In genomic region chr1:18363436-18363835, GRCh38 we compare ENCODE assay signal across 28 cellular contexts.
"Had no signal": no experiment of that assay in that cellular context is flagged by ENCODE, and none has a peak within 500 bp of the region (broad histone marks: within the 10 kb centered on the region; RNA-seq: fewer than 3 reads in every experiment).

No MANE protein-coding gene starts in this region.

- ATAC-seq: heart left ventricle; left colon; left lung; lower lobe of right lung; naive thymus-derived CD8-positive, alpha-beta T cell; pancreas; right cardiac atrium; sciatic nerve; stimulated activated naive B cell treated with anti-CD40 and anti-IgM and Interleukin-4, amounts not matched to agents 10 μg/mL and 1 μg/mL and 100 μg/mL, for 72 hours had no signal

- H3K9me3 Mint-ChIP-seq: immature natural killer cell; naive thymus-derived CD8-positive, alpha-beta T cell; stimulated activated naive B cell treated with anti-CD40 and anti-IgM and Interleukin-4, amounts not matched to agents 10 μg/mL and 1 μg/mL and 100 μg/mL, for 72 hours; stimulated activated naive CD8-positive, alpha-beta T cell treated with anti-CD3 and anti-CD28 coated beads, Interleukin-15, Interleukin-2, amounts not matched to agents 100 ng/mL and 50 ng/mL, for 24 hours had no signal

- H3K27me3 ChIP-seq: pancreas, testis, thyroid gland, uterus had no signal

- H3K4me3 Mint-ChIP-seq: immature natural killer cell; stimulated activated naive B cell treated with anti-CD40 and anti-IgM and Interleukin-4, amounts not matched to agents 10 μg/mL and 1 μg/mL and 100 μg/mL, for 72 hours; stimulated activated naive CD8-positive, alpha-beta T cell treated with anti-CD3 and anti-CD28 coated beads, Interleukin-15, Interleukin-2, amounts not matched to agents 100 ng/mL and 50 ng/mL, for 24 hours had no signal

- DNase-seq: glutamatergic neuron; heart left ventricle; hypothalamus; immature natural killer cell; kidney; left colon; left lung; lower lobe of right lung; mammary epithelial cell; naive thymus-derived CD8-positive, alpha-beta T cell; nucleus accumbens; pancreas; retina; right cardiac atrium; stimulated activated CD4-positive, alpha-beta T cell treated with anti-CD3 and anti-CD28 coated beads, Interleukin-12 subunit alpha, Interleukin-12 subunit beta, amount 100 ng/mL, for 4 hours; stimulated activated CD4-positive, alpha-beta T cell treated with anti-CD3 and anti-CD28 coated beads, Interleukin-15, amount 100 ng/mL, for 24 hours; stimulated activated CD4-positive, alpha-beta T cell treated with anti-CD3 and anti-CD28 coated beads, Interleukin-2, amount 100 ng/mL, for 24 hours; stimulated activated CD4-positive, alpha-beta T cell treated with anti-CD3 and anti-CD28 coated beads, Interleukin-4, amount 100 ng/mL, for 1 hour; stimulated activated naive B cell treated with anti-CD40 and anti-IgM and Interleukin-4, amounts not matched to agents 10 μg/mL and 1 μg/mL and 100 μg/mL, for 72 hours; testis; thyroid gland; transverse colon; uterus had no signal

- H3K27ac ChIP-seq: heart left ventricle, left lung, lower lobe of right lung, pancreas, prostate gland, skin epidermis, testis, thyroid gland, transverse colon, uterus had no signal

- H3K4me3 ChIP-seq: heart left ventricle, left lung, lower lobe of right lung, pancreas, prostate gland, skin epidermis, testis, thyroid gland, transverse colon, uterus had no signal

- H3K4me1 ChIP-seq: heart left ventricle, left lung, lower lobe of right lung, pancreas, prostate gland, testis, thyroid gland, transverse colon, uterus had no signal

- H3K9me3 ChIP-seq: heart left ventricle, left lung, lower lobe of right lung, pancreas, prostate gland, testis, thyroid gland, transverse colon, uterus had no signal

- FAIRE-seq: islet of Langerhans, kidney, pancreas had no signal

- H3K27ac Mint-ChIP-seq: immature natural killer cell; naive thymus-derived CD8-positive, alpha-beta T cell; stimulated activated naive B cell treated with anti-CD40 and anti-IgM and Interleukin-4, amounts not matched to agents 10 μg/mL and 1 μg/mL and 100 μg/mL, for 72 hours; stimulated activated naive CD8-positive, alpha-beta T cell treated with anti-CD3 and anti-CD28 coated beads, Interleukin-15, Interleukin-2, amounts not matched to agents 100 ng/mL and 50 ng/mL, for 24 hours had no signal

- H3K36me3 Mint-ChIP-seq: immature natural killer cell; naive thymus-derived CD8-positive, alpha-beta T cell; stimulated activated naive B cell treated with anti-CD40 and anti-IgM and Interleukin-4, amounts not matched to agents 10 μg/mL and 1 μg/mL and 100 μg/mL, for 72 hours had no signal

- H3K36me3 ChIP-seq: heart left ventricle, left lung, lower lobe of right lung, pancreas, prostate gland, thyroid gland, transverse colon, uterus had no signal

- H3K4me1 Mint-ChIP-seq: immature natural killer cell; stimulated activated naive B cell treated with anti-CD40 and anti-IgM and Interleukin-4, amounts not matched to agents 10 μg/mL and 1 μg/mL and 100 μg/mL, for 72 hours had no signal
